ENCODE assay signal across 32 cellular contexts in the genomic region with DNA sequence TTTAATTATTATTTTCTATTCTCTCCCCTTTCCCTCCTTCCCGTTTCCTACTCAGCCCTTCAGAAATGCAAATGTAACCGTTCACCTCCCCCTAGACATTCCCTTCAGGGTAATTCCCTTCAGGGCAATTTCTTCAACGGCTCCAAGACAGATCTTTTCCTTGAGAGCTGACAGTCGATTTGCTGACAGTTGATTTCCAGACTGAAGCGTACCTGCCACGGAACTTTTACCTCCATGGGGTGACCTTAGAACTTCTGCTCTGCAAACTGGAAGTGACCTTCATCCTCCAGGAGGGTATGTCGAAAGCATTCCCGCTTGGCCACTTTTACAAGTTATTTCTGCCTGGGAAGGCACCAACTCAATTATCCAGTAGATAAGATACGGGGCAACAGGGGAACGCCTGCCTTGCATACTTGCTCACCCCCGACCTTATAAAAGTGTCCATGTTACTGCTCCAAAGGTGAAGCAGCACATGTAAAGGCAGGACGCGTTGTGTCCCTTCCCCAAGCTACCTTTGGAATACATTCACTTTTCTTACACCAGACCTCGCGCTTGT. TPM values are rescaled to one million over a fixed set of nuclear protein-coding genes. Genes with fewer than 3 reads are reported as not detected.
DNase-seq lines count a peak whose midpoint lies in the region; ATAC-seq and TF ChIP-seq lines count a peak whose summit lies in the region.
"Had no signal": no experiment of that assay in that cellular context is flagged by ENCODE, and none has a peak within 500 bp of the region (broad histone marks: within the 10 kb centered on the region; RNA-seq: fewer than 3 reads in every experiment).

No MANE protein-coding gene starts in this region.

- H3K27me3 Mint-ChIP-seq in neural progenitor cell (ENCODE audit: insufficient read depth, low read depth) = peaks cover 4% of the 10 kb centered on the region

- POLR2A ChIA-PET in Panc1 (lab: Charles Lee) = no interaction called here

- ATAC-seq in Panc1 = no peak
- ATAC-seq in left colon = peak; percentile 63
- no peak for ATAC-seq in HG03565 (IDR thresholded peaks at IDR 0.05; ENCODE audit: unreplicated experiment)
- ATAC-seq: activated CD8-positive, alpha-beta memory T cell treated with anti-CD3 and anti-CD28 coated beads, Interleukin-2, amount 10 ng/mL, durations not matched to agents 7 days and 5 days; activated T-cell treated with anti-CD3 and anti-CD28 coated beads, Interleukin-2, amount 50 U/mL, for 72 hours; gastroesophageal sphincter; naive thymus-derived CD4-positive, alpha-beta T cell; Right ventricle myocardium inferior had no signal

- no peaks in the 10 kb centered on the region for H3K27me3 ChIP-seq in H7 (ENCODE audit: control insufficient read depth, insufficient read depth, low read length)
- no peaks in the 10 kb centered on the region for H3K27me3 ChIP-seq in Panc1 (ENCODE audit: control insufficient read depth, insufficient read depth, low read length)
- H3K27me3 ChIP-seq in neural progenitor cell = peaks cover 11% of the 10 kb centered on the region
- no peaks in the 10 kb centered on the region for H3K27me3 ChIP-seq in dorsolateral prefrontal cortex
- no peaks in the 10 kb centered on the region for H3K27me3 ChIP-seq in tibial nerve
- H3K27me3 ChIP-seq in suprapubic skin = peaks cover 4% of the 10 kb centered on the region
- H3K27me3 ChIP-seq: vagina had no signal

- H3K4me3 ChIP-seq in H7 (ENCODE audit: insufficient read depth, low read depth, low read length) (no peak overlapping the region), Panc1 (ENCODE audit: low read depth in 2 of 2, low read length in 2 of 2) (no peak overlapping the region), neural progenitor cell (no peak overlapping the region), dorsolateral prefrontal cortex (no peak overlapping the region), tibial nerve (no peak overlapping the region), suprapubic skin (no peak overlapping the region)
- H3K4me3 ChIP-seq: gastroesophageal sphincter, vagina had no signal

- H3K36me3 ChIP-seq in H7 (replicated peaks; ENCODE audit: control insufficient read depth, insufficient read depth, low read length) (no peaks in the 10 kb centered on the region), Panc1 (ENCODE audit: control insufficient read depth, insufficient read depth, low read length) (no peaks in the 10 kb centered on the region), neural progenitor cell (no peaks in the 10 kb centered on the region), tibial nerve (no peaks in the 10 kb centered on the region), suprapubic skin (no peaks in the 10 kb centered on the region)
- H3K36me3 ChIP-seq: gastroesophageal sphincter, vagina had no signal

- H3K4me1 Mint-ChIP-seq in neural progenitor cell = peaks cover 11% of the 10 kb centered on the region
- H3K4me1 Mint-ChIP-seq: memory B cell had no signal

- TF ChIP-seq CTCF in Panc1 (IDR thresholded peaks at IDR 0.05) (no peak), neural progenitor cell (IDR thresholded peaks at IDR 0.05) (no peak), dorsolateral prefrontal cortex (IDR thresholded peaks at IDR 0.05 in 54 of 56, conservative IDR thresholded peaks at IDR 0.05 in 2 of 56; ENCODE audit: low read depth in 1 of 56, partially characterized antibody in 56 of 56) (no peak), tibial nerve (IDR thresholded peaks at IDR 0.05) (no peak), suprapubic skin (IDR thresholded peaks at IDR 0.05) (no peak)

- in situ Hi-C loops in Panc1 (cut with HindIII; ENCODE audit: low pct_unique_long_range_greater_than_20kb, low sequenced_read_pairs) = loop anchor here (25.0 kb wide), 1 partner anchor 102 kb away; no protein-coding TSS in a partner anchor

- WGBS in tibial nerve, 2 donors = 72% methylated on average over 15 of the region's 15 CpGs
- 61% methylated on average over 15 of the region's 15 CpGs for WGBS in suprapubic skin

- peak overlapping the region; percentile 48 for H2AFZ ChIP-seq in neural progenitor cell (replicated peaks)

- H3K27ac ChIP-seq in Panc1 (ENCODE audit: low read length) (peak overlapping the region; percentile 49; the same call in 1 of the 2 replicates), neural progenitor cell (no peak overlapping the region), dorsolateral prefrontal cortex (no peak overlapping the region), tibial nerve (no peak overlapping the region), suprapubic skin (no peak overlapping the region)
- H3K27ac ChIP-seq: gastroesophageal sphincter, HL-60, vagina, VCaP had no signal

- no peak overlapping the region for H3K4me2 ChIP-seq in neural progenitor cell

- H3K4me1 ChIP-seq in Panc1 (ENCODE audit: control insufficient read depth, insufficient read depth, low read length) = peaks cover 27% of the 10 kb centered on the region
- peaks cover 10% of the 10 kb centered on the region for H3K4me1 ChIP-seq in neural progenitor cell
- H3K4me1 ChIP-seq in tibial nerve = peaks cover 0 to 23% (median 2%) of the 10 kb centered on the region in 4 donors
- peaks cover 14% of the 10 kb centered on the region for H3K4me1 ChIP-seq in suprapubic skin

- intact Hi-C loops in Panc1 (cut with micrococcal nuclease; ENCODE audit: unreplicated experiment) (loop anchor here (5.0 kb wide), 1 partner anchor 187 kb away; no protein-coding TSS in a partner anchor), left colon (cut with DNase I, micrococcal nuclease) (loop anchor here in 1 of 2 donors (5.0 kb wide), 2 partner anchors 187 to 312 kb away; no protein-coding TSS in a partner anchor), dorsolateral prefrontal cortex (cut with DNase I) (loop anchor here (1.0 to 10.0 kb wide), 4 partner anchors 35 to 312 kb away; no protein-coding TSS in a partner anchor)

- H3K9ac ChIP-seq in neural progenitor cell = no peak overlapping the region

- DNase-seq in H7 (peak; percentile 44), Panc1 (ENCODE audit: low read depth, low spot score) (no peak), left colon (peak; percentile 34 to 76), neural progenitor cell (ENCODE audit: low spot score) (no peak), dorsolateral prefrontal cortex (no peak), tibial nerve (ENCODE audit: low spot score in 2 of 2) (no peak), suprapubic skin (ENCODE audit: low spot score in 2 of 2) (no peak)
- DNase-seq: activated CD4-positive, alpha-beta T cell treated with anti-CD3 and anti-CD28 coated beads, Interleukin-2, amount 10 ng/mL, durations not matched to agents 7 days and 5 days; activated CD8-positive, alpha-beta memory T cell treated with anti-CD3 and anti-CD28 coated beads, Interleukin-2, amount 10 ng/mL, durations not matched to agents 7 days and 5 days; activated T-cell treated with anti-CD3 and anti-CD28 coated beads, Interleukin-2, amount 50 U/mL, for 72 hours; COR-L47; cortex of kidney; DMS79; GF-D8; hypothalamus; naive thymus-derived CD4-positive, alpha-beta T cell; NCI-H1105 treated with DMSO at 0.1 percent for 48 hours; NCI-H2029 treated with DMSO at 0.1 percent for 48 hours; NCI-H226; NCI-H774; substantia nigra had no signal

- TF ChIP-seq POLR2A in tibial nerve (IDR thresholded peaks at IDR 0.05) (no peak), suprapubic skin (IDR thresholded peaks at IDR 0.05) (no peak)

- no peak overlapping the region for H3K4me3 Mint-ChIP-seq in neural progenitor cell
- H3K4me3 Mint-ChIP-seq: activated CD4-positive, alpha-beta T cell treated with anti-CD3 and anti-CD28 coated beads, Interleukin-2, amount 10 ng/mL, durations not matched to agents 7 days and 5 days; activated CD8-positive, alpha-beta memory T cell treated with anti-CD3 and anti-CD28 coated beads, Interleukin-2, amount 10 ng/mL, durations not matched to agents 7 days and 5 days; activated naive CD4-positive, alpha-beta T cell treated with anti-CD3 and anti-CD28 coated beads, Interleukin-2, amount 50 U/mL, for 24 hours; activated T-cell treated with anti-CD3 and anti-CD28 coated beads, Interleukin-2, amount 50 U/mL, for 72 hours; memory B cell had no signal

- peaks cover 22% of the 10 kb centered on the region for H3F3A ChIP-seq in neural progenitor cell (ENCODE audit: low read depth)

- no peaks in the 10 kb centered on the region for H3K36me3 Mint-ChIP-seq in neural progenitor cell

- CTCF ChIA-PET in Panc1 (lab: Charles Lee) = interaction anchor here (0.6 to 0.9 kb wide), 2 partner anchors 38 to 210 kb away, joined by 3 to 4 read pairs; no protein-coding TSS in a partner anchor

- no peaks in the 10 kb centered on the region for H3K79me2 ChIP-seq in neural progenitor cell (ENCODE audit: low read depth)

- H3K27ac Mint-ChIP-seq in neural progenitor cell = peak overlapping the region; percentile 86
- H3K27ac Mint-ChIP-seq: activated CD4-positive, alpha-beta T cell treated with anti-CD3 and anti-CD28 coated beads, Interleukin-2, amount 10 ng/mL, durations not matched to agents 7 days and 5 days; activated CD8-positive, alpha-beta memory T cell treated with anti-CD3 and anti-CD28 coated beads, Interleukin-2, amount 10 ng/mL, durations not matched to agents 7 days and 5 days; activated naive CD4-positive, alpha-beta T cell treated with anti-CD3 and anti-CD28 coated beads, Interleukin-2, amount 50 U/mL, for 24 hours; activated T-cell treated with anti-CD3 and anti-CD28 coated beads, Interleukin-2, amount 50 U/mL, for 72 hours; memory B cell; naive thymus-derived CD4-positive, alpha-beta T cell; progenitor cell of endocrine pancreas had no signal

- peaks cover 10% of the 10 kb centered on the region for H3K9me3 Mint-ChIP-seq in neural progenitor cell
- H3K9me3 Mint-ChIP-seq: activated CD4-positive, alpha-beta T cell treated with anti-CD3 and anti-CD28 coated beads, Interleukin-2, amount 10 ng/mL, durations not matched to agents 7 days and 5 days; activated naive CD4-positive, alpha-beta T cell treated with anti-CD3 and anti-CD28 coated beads, Interleukin-2, amount 50 U/mL, for 24 hours; activated T-cell treated with anti-CD3 and anti-CD28 coated beads, Interleukin-2, amount 50 U/mL, for 72 hours had no signal

- TF ChIP-seq EP300 in tibial nerve (IDR thresholded peaks at IDR 0.05) (no peak), suprapubic skin (IDR thresholded peaks at IDR 0.05) (no peak)

- no peaks in the 10 kb centered on the region for H3K9me3 ChIP-seq in Panc1 (ENCODE audit: control insufficient read depth, insufficient read depth, low read depth, low read length)
- H3K9me3 ChIP-seq in neural progenitor cell (ENCODE audit: low read depth) = no peaks in the 10 kb centered on the region
- peaks cover 0 to 8% (median 0%) of the 10 kb centered on the region in 4 donors for H3K9me3 ChIP-seq in tibial nerve
- no peaks in the 10 kb centered on the region for H3K9me3 ChIP-seq in suprapubic skin
- H3K9me3 ChIP-seq: gastroesophageal sphincter, vagina had no signal

- BruUV-seq in Panc1 (replicated peaks; lab: Mats Ljungman, UMichigan) = no TSS peak

- no peaks in the 10 kb centered on the region for H4K20me1 ChIP-seq in neural progenitor cell (ENCODE audit: low read depth)

RNA-seq across cellular contexts. Expression of gene B3GNT7, which starts 18.5 kb away (rescaled TPM):
- total RNA-seq in H7 (2014; rRNA removed; shearing (Covaris generic)) = 52.9 and 70.4 TPM in 2 replicates
- total RNA-seq in Panc1 (2021; ENCODE audit: unreplicated experiment) (83.3 TPM), left colon (100 to 1,000 TPM; 110 to 461 TPM), neural progenitor cell (ENCODE audit: low replicate concordance) (0.90 and 1.5 TPM in 2 replicates), dorsolateral prefrontal cortex (10 to 100 TPM in 9 of 120 experiments, 1 to 10 TPM in 111; 2.1 to 13.9 (median 5.9) TPM), tibial nerve (1 to 10 TPM; 2.6 to 3.3 (median 3.0) TPM), suprapubic skin (1 to 10 TPM; 1.3 to 1.5 (median 1.4) TPM)
- 85.5 TPM for polyA plus RNA-seq in Panc1 (2012; ENCODE audit: insufficient read length)
- total RNA-seq: activated CD4-positive, alpha-beta T cell treated with anti-CD3 and anti-CD28 coated beads, Interleukin-2, amount 10 ng/mL, durations not matched to agents 7 days and 5 days; H4; MCF 10A had no signal
- polyA plus RNA-seq: naive thymus-derived CD4-positive, alpha-beta T cell had no signal

RNA-seq across cellular contexts. Expression of gene NCL, which starts 50.3 kb away (rescaled TPM):
- total RNA-seq in H7 (2014; rRNA removed; shearing (Covaris generic)) = 148 and 278 TPM in 2 replicates
- total RNA-seq in Panc1 (2021; ENCODE audit: unreplicated experiment) (778 TPM), left colon (100 to 1,000 TPM; 229 to 335 TPM), neural progenitor cell (ENCODE audit: low replicate concordance) (257 and 354 TPM in 2 replicates), dorsolateral prefrontal cortex (100 to 1,000 TPM; 239 to 396 (median 335) TPM), tibial nerve (100 to 1,000 TPM; 119 to 202 (median 143) TPM), suprapubic skin (100 to 1,000 TPM; 142 to 384 (median 205) TPM)
- polyA plus RNA-seq in Panc1 (2012; ENCODE audit: insufficient read length) = 489 TPM

Comparison
In these comparisons a context has a peak if more than half of its experiments do, and no peak if none do; other contexts are left out.
1. DNase-seq: peak in H7 (single experiment) and left colon (2 of 2); none in Panc1 (single experiment), neural progenitor cell (single experiment), dorsolateral prefrontal cortex (0 of 10), tibial nerve (0 of 2) and suprapubic skin (0 of 2).